In the genomic region with DNA sequence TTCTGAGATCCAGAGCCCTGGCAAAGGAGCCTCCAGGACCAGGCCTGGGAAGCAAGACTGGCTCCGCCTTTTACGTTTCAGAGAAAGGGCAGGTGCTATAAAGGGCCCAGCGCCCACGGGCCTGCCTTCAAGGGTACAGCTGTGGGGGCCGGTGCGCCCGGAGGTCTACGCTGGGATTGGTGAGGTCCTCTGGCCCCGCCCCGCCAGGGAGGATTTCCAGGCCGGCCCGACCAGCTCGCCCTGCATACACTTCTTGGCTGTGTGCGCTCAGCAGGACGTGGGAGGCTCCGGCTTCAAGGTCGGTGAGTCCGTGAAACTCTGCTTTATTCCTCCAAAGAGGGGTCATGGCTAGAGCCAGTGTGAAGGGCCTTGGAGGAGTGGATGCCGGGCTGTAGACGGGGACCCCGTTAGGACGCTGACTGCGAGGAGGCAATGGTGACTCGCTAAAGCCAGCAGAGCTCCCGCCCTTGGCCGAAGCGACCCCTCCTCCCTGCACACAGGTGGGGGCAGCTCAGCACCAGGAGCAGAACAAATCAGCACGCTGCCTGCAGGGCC, we compare ENCODE assay signal across 8 cellular contexts. TPM values are rescaled to one million over a fixed set of nuclear protein-coding genes. Genes with fewer than 3 reads are reported as not detected.
A peak's percentile ranks its signal among the peaks of the same experiment; 100 is the strongest.
DNase-seq lines count a peak whose midpoint lies in the region; ATAC-seq and TF ChIP-seq lines count a peak whose summit lies in the region.

A gene (plus strand): TSS at position 243 of the 555 bp plus-strand sequence. CDS start 17,811 bp downstream, outside the sequence.

- no peak within 1 kb of the TSS for H4K8ac ChIP-seq in mesendoderm (ENCODE audit: low read depth, low read length)

- no peak within 1 kb of the TSS for H2BK15ac ChIP-seq in mesendoderm (replicated peaks; ENCODE audit: low read depth)

- intact Hi-C loops in activated CD8-positive, alpha-beta T cell treated with anti-CD3 and anti-CD28 coated beads for 36 hours (cut with micrococcal nuclease), result no loop called here
- intact Hi-C loops in esophagus squamous epithelium (cut with DNase I), result no loop called here

- H3K4me3 ChIP-seq in esophagus squamous epithelium (peak within 1 kb of the TSS; percentile 5 to 54 (median 32)), mesendoderm (ENCODE audit: low read length) (peak within 1 kb of the TSS; percentile 15)

- H3K23ac ChIP-seq in mesendoderm (ENCODE audit: low read length), result no peak within 1 kb of the TSS

- H2BK120ac ChIP-seq in mesendoderm (ENCODE audit: low read depth, low read length), result no peak within 1 kb of the TSS

- H3K9me3 ChIP-seq in esophagus squamous epithelium, result no peaks in the 10 kb centered on the region

- 5 to 18% methylated on average over 4 to 20 of the region's 28 CpGs for WGBS in esophagus squamous epithelium, 2 donors
- no CpG with 5 or more reads among the region's 28 CpGs for WGBS in mesendoderm (ENCODE audit: extremely low coverage, insufficient coverage, low lambda C conversion rate)

- H3K4me1 ChIP-seq in esophagus squamous epithelium (peaks cover 0 to 25% (median 0%) of the 10 kb centered on the region in 3 donors), mesendoderm (ENCODE audit: control insufficient read depth, low read depth, low read length) (peaks cover 3% of the 10 kb centered on the region)

- H4K5ac ChIP-seq in mesendoderm (ENCODE audit: low read length), result no peak within 1 kb of the TSS

- no peaks in the 10 kb centered on the region for H3K9me3 Mint-ChIP-seq in activated CD8-positive, alpha-beta T cell treated with anti-CD3 and anti-CD28 coated beads for 36 hours
- H3K9me3 Mint-ChIP-seq in activated CD8-positive, alpha-beta T cell treated with anti-CD3 and anti-CD28 coated beads, Interleukin-2, amount 10 ng/mL, durations not matched to agents 7 days and 5 days (ENCODE audit: insufficient read depth), result no peaks in the 10 kb centered on the region

- H3K27ac Mint-ChIP-seq in activated CD8-positive, alpha-beta T cell treated with anti-CD3 and anti-CD28 coated beads for 36 hours, result no peak within 1 kb of the TSS
- H3K27ac Mint-ChIP-seq in activated CD8-positive, alpha-beta T cell treated with anti-CD3 and anti-CD28 coated beads, Interleukin-2, amount 10 ng/mL, durations not matched to agents 7 days and 5 days, result no peak within 1 kb of the TSS

- no peak for TF ChIP-seq CTCF in activated CD8-positive, alpha-beta T cell treated with anti-CD3 and anti-CD28 coated beads for 36 hours (IDR thresholded peaks at IDR 0.05)
- no peak for TF ChIP-seq CTCF in esophagus squamous epithelium (IDR thresholded peaks at IDR 0.05)

- no peak within 1 kb of the TSS for H3K4me3 Mint-ChIP-seq in activated CD8-positive, alpha-beta T cell treated with anti-CD3 and anti-CD28 coated beads for 36 hours
- H3K4me3 Mint-ChIP-seq in activated CD8-positive, alpha-beta T cell treated with anti-CD3 and anti-CD28 coated beads, Interleukin-2, amount 10 ng/mL, durations not matched to agents 7 days and 5 days, result no peak within 1 kb of the TSS

- peaks cover 19% of the 10 kb centered on the region for H3K4me1 Mint-ChIP-seq in activated CD8-positive, alpha-beta T cell treated with anti-CD3 and anti-CD28 coated beads for 36 hours (ENCODE audit: low read depth)
- peaks cover 35% of the 10 kb centered on the region for H3K4me1 Mint-ChIP-seq in activated CD8-positive, alpha-beta T cell treated with anti-CD3 and anti-CD28 coated beads, Interleukin-2, amount 10 ng/mL, durations not matched to agents 7 days and 5 days (ENCODE audit: low read depth)

- no peak within 1 kb of the TSS for H2AK5ac ChIP-seq in mesendoderm (ENCODE audit: low read length)

- H3K27ac ChIP-seq in esophagus squamous epithelium, result peak within 1 kb of the TSS in 3 of 4 donors; percentile 41 to 63 (median 57)
- no peak within 1 kb of the TSS for H3K27ac ChIP-seq in mesendoderm (ENCODE audit: low read depth, low read length)

- H3K9ac ChIP-seq in mesendoderm (ENCODE audit: low read length), result peak within 1 kb of the TSS; percentile 65

- peak within 1 kb of the TSS; percentile 48 for H3K4ac ChIP-seq in mesendoderm (ENCODE audit: low read depth, low read length)

- peak within 1 kb of the TSS; percentile 77 for H3K18ac ChIP-seq in mesendoderm (ENCODE audit: low read length)

- peak within 1 kb of the TSS; percentile 25 for H3K4me2 ChIP-seq in mesendoderm (ENCODE audit: low read length)

- H3K36me3 Mint-ChIP-seq in activated CD8-positive, alpha-beta T cell treated with anti-CD3 and anti-CD28 coated beads for 36 hours (ENCODE audit: low read depth), result no peaks in the 10 kb centered on the region
- peaks cover 2% of the 10 kb centered on the region for H3K36me3 Mint-ChIP-seq in activated CD8-positive, alpha-beta T cell treated with anti-CD3 and anti-CD28 coated beads, Interleukin-2, amount 10 ng/mL, durations not matched to agents 7 days and 5 days (ENCODE audit: low read depth)

- POLR2A ChIA-PET in activated CD8-positive, alpha-beta T cell treated with anti-CD3 and anti-CD28 coated beads for 36 hours (lab: Charles Lee), result interaction anchor here (1.1 kb wide), 1 partner anchor 67 kb away, joined by 3 read pairs; no protein-coding TSS in a partner anchor
- POLR2A ChIA-PET in activated CD8-positive, alpha-beta T cell treated with anti-CD3 and anti-CD28 coated beads, Interleukin-2, amount 10 ng/mL, durations not matched to agents 7 days and 5 days (lab: Charles Lee), result no interaction called here

- CTCF ChIA-PET in activated CD8-positive, alpha-beta T cell treated with anti-CD3 and anti-CD28 coated beads for 36 hours (lab: Charles Lee), result no interaction called here
- CTCF ChIA-PET in activated CD8-positive, alpha-beta T cell treated with anti-CD3 and anti-CD28 coated beads, Interleukin-2, amount 10 ng/mL, durations not matched to agents 7 days and 5 days (lab: Charles Lee), result interaction anchor here (3.1 kb wide), 1 partner anchor 67 kb away, joined by 11 read pairs; no protein-coding TSS in a partner anchor

- no peak within 1 kb of the TSS for H2BK5ac ChIP-seq in mesendoderm (ENCODE audit: low read length)

- no peaks in the 10 kb centered on the region for H3K79me1 ChIP-seq in mesendoderm (ENCODE audit: low read length)

- no peaks in the 10 kb centered on the region for H3K27me3 ChIP-seq in esophagus squamous epithelium
- no peaks in the 10 kb centered on the region for H3K27me3 ChIP-seq in mesendoderm (ENCODE audit: insufficient read depth, low read length, poor library complexity)

- no peak for TF ChIP-seq POLR2A in esophagus squamous epithelium (IDR thresholded peaks at IDR 0.05)

- ATAC-seq in activated CD8-positive, alpha-beta T cell treated with anti-CD3 and anti-CD28 coated beads for 36 hours, result peak; percentile 67
- ATAC-seq in activated CD8-positive, alpha-beta T cell treated with anti-CD3 and anti-CD28 coated beads, Interleukin-2, amount 10 ng/mL, durations not matched to agents 7 days and 5 days, result no peak
- ATAC-seq in HG03159 (IDR thresholded peaks at IDR 0.05; ENCODE audit: unreplicated experiment), result no peak

- no peaks in the 10 kb centered on the region for H3K79me2 ChIP-seq in mesendoderm (ENCODE audit: control insufficient read depth, insufficient read depth, low read length)

- no peaks in the 10 kb centered on the region for H3K27me3 Mint-ChIP-seq in activated CD8-positive, alpha-beta T cell treated with anti-CD3 and anti-CD28 coated beads for 36 hours
- no peaks in the 10 kb centered on the region for H3K27me3 Mint-ChIP-seq in activated CD8-positive, alpha-beta T cell treated with anti-CD3 and anti-CD28 coated beads, Interleukin-2, amount 10 ng/mL, durations not matched to agents 7 days and 5 days (ENCODE audit: low read depth)

- H3K56ac ChIP-seq in mesendoderm (ENCODE audit: low read length), result peak within 1 kb of the TSS; percentile 73

- no peaks in the 10 kb centered on the region for H3K36me3 ChIP-seq in esophagus squamous epithelium
- no peaks in the 10 kb centered on the region for H3K36me3 ChIP-seq in mesendoderm (ENCODE audit: control insufficient read depth, insufficient read depth, low read length)

- peak; percentile 28 for DNase-seq in activated CD8-positive, alpha-beta T cell treated with anti-CD3 and anti-CD28 coated beads for 36 hours
- DNase-seq in activated CD8-positive, alpha-beta T cell treated with anti-CD3 and anti-CD28 coated beads, Interleukin-2, amount 10 ng/mL, durations not matched to agents 7 days and 5 days, result no peak
- DNase-seq in esophagus squamous epithelium (lab: John Stamatoyannopoulos, UW) (no peak), mesendoderm (peak; percentile 86), ureter (ENCODE audit: low spot score) (peak; percentile 83), NCI-H1436 (lab: John Stamatoyannopoulos, UW) (no peak)
- no peak for DNase-seq in effector CD4-positive, alpha-beta T cell

RNA-seq across cellular contexts. Expression of the gene that starts here (rescaled TPM):
- not detected for total RNA-seq in activated CD8-positive, alpha-beta T cell treated with anti-CD3 and anti-CD28 coated beads for 36 hours
- not detected for total RNA-seq in activated CD8-positive, alpha-beta T cell treated with anti-CD3 and anti-CD28 coated beads, Interleukin-2, amount 10 ng/mL, durations not matched to agents 7 days and 5 days
- 1 to 10 TPM in 1 of 4 donors, not detected in 3; 2.1 TPM for total RNA-seq in esophagus squamous epithelium
- 1.8 TPM for polyA plus RNA-seq in mesendoderm (2013, experiment 1 of 2)
- 1.5 TPM for polyA plus RNA-seq in mesendoderm (2013, experiment 2 of 2)
- 6.6 TPM for total RNA-seq in ureter

Comparison
In these comparisons a context has a peak if more than half of its experiments do, and no peak if none do; other contexts are left out.
1. Peak in DNase-seq and ATAC-seq in activated CD8-positive, alpha-beta T cell treated with anti-CD3 and anti-CD28 coated beads for 36 hours; RNA of the gene not detected or under 1 TPM.
2. DNase-seq: peak in mesendoderm (single experiment) and ureter (single experiment); none in activated CD8-positive, alpha-beta T cell treated with anti-CD3 and anti-CD28 coated beads, Interleukin-2, amount 10 ng/mL, durations not matched to agents 7 days and 5 days (single experiment), esophagus squamous epithelium (single experiment), NCI-H1436 (single experiment) and effector CD4-positive, alpha-beta T cell (single experiment).